In the genomic region with DNA sequence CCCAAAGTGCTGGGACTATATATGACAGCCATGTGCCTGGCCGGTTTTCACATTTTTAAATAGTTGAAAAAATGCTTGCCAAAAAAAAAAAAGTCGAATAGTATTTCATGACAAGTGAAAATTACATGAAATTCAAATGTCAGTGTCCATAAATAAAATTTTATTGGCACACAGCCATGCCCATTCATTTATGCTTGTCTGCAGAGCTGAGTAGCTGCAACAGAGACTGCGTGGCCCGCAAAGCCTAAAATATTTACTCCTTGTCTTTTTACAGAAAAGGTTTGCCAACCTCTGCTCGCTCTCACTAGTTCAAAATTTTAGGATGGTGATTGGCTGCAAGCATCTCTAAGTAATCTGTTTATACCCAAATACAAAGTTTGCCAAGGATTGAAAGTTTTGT, we compare ENCODE assay signal across 26 cellular contexts. TPM values are rescaled to one million over a fixed set of nuclear protein-coding genes. Genes with fewer than 3 reads are reported as not detected.
"Had no signal": no experiment of that assay in that cellular context is flagged by ENCODE, and none has a peak within 500 bp of the region (broad histone marks: within the 10 kb centered on the region; RNA-seq: fewer than 3 reads in every experiment).

No MANE protein-coding gene starts in this region.

- H3K79me2 ChIP-seq: hepatocyte had no signal

- H3K36me3 ChIP-seq: esophagus muscularis mucosa, prostate gland, thyroid gland, upper lobe of right lung had no signal

- H3K4me2 ChIP-seq: hepatocyte, smooth muscle cell had no signal

- ATAC-seq: foreskin keratinocyte; naive thymus-derived CD4-positive, alpha-beta T cell; stimulated activated memory B cell treated with anti-CD40 and anti-IgM and Interleukin-4, amounts not matched to agents 10 μg/mL and 1 μg/mL and 100 μg/mL, for 72 hours; stimulated activated naive CD8-positive, alpha-beta T cell treated with anti-CD3 and anti-CD28 coated beads, Interleukin-15, amount 100 ng/mL, for 72 hours; upper lobe of right lung had no signal

- H3K27me3 ChIP-seq: hepatocyte, pancreas, thyroid gland, upper lobe of right lung had no signal

- H3K4me1 ChIP-seq: foreskin keratinocyte, prostate gland had no signal

- DNase-seq: activated CD4-positive, alpha-beta memory T cell treated with anti-CD3 and anti-CD28 coated beads, Interleukin-2, amount 10 ng/mL, durations not matched to agents 7 days and 5 days; activated CD4-positive, alpha-beta T cell treated with anti-CD3 and anti-CD28 coated beads for 1 hour; activated CD4-positive, alpha-beta T cell treated with anti-CD3 and anti-CD28 coated beads, Interleukin-2, amount 10 ng/mL, durations not matched to agents 7 days and 5 days; activated CD8-positive, alpha-beta memory T cell treated with anti-CD3 and anti-CD28 coated beads, Interleukin-2, amount 50 U/mL, for 48 hours; activated gamma-delta T cell treated with Interleukin-2 at 50 U/mL for 16 hours; activated naive CD4-positive, alpha-beta T cell treated with anti-CD3 and anti-CD28 coated beads, Interleukin-2, amount 50 U/mL, for 16 hours; activated T-cell treated with anti-CD3 and anti-CD28 coated beads, Interleukin-2, amount 50 U/mL, for 24 hours; endodermal cell; foreskin keratinocyte; islet precursor cell; midbrain; naive thymus-derived CD4-positive, alpha-beta T cell; retina; stimulated activated CD4-positive, alpha-beta T cell treated with anti-CD3 and anti-CD28 coated beads, Interleukin-1b, Interleukin-23, amount 100 ng/mL, for 48 hours; stimulated activated CD4-positive, alpha-beta T cell treated with anti-CD3 and anti-CD28 coated beads, Interleukin-4, amount 100 ng/mL, for 4 hours; stimulated activated CD8-positive, alpha-beta memory T cell treated with anti-CD3 and anti-CD28 coated beads, Interleukin-4, amount 100 ng/mL, for 48 hours; stimulated activated naive CD8-positive, alpha-beta T cell treated with anti-CD3 and anti-CD28 coated beads, Interleukin-15, amount 100 ng/mL, for 72 hours; T-helper 9 cell; upper lobe of right lung had no signal

- H3K9me3 ChIP-seq: esophagus muscularis mucosa, pancreas, prostate gland, thyroid gland, upper lobe of right lung had no signal

- H3K4me3 ChIP-seq: esophagus muscularis mucosa, hepatocyte, pancreas, prostate gland, smooth muscle cell, thyroid gland, upper lobe of right lung had no signal

- H3K27ac ChIP-seq: esophagus muscularis mucosa, foreskin keratinocyte, hepatocyte, prostate gland, thyroid gland, upper lobe of right lung had no signal

RNA-seq across cellular contexts. Expression of gene TESC, which starts 49.2 kb away (rescaled TPM):
- total RNA-seq: foreskin keratinocyte had no signal
